ENCODE assay signal across 8 cellular contexts in the genomic region with DNA sequence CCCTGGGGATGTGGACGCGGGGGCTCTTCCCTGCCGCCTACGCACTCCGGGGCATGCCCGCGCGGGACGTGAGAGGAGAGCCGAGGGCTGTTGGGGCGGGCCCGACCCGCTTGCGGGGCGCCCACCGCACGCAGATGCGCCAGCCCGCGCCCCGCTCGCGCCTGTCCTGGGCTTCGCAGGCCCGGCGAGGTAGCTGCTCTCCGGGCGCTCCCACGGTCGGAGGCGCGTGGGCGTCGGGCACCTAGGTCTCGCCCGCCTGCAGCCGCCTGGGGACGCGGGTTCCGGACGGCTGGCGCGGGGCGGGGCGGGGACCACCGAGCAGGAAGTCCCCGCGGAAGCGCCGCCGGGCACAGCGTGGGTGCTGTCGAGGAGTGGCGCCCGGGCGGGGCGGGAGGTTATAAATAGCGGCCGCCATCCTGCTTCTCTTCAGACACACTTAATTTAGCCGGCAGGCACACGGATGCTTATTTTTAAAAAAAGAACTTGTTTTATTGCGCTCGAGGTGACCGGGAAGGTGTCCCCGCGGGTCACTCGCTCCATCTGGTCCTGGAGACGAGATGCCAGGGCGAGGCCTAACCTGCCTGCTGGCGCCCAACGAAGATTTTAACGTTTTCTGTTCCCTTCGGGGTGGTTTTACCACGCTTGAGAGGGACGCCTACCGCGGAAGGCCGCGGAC.
DNase-seq lines count a peak whose midpoint lies in the region; ATAC-seq and TF ChIP-seq lines count a peak whose summit lies in the region.

No MANE protein-coding gene starts in this region.

- TF ChIP-seq POLR2A in NB4 (IDR thresholded peaks at IDR 0.05; ENCODE audit: extremely low read depth, insufficient read length) = no peak

- no peak for TF ChIP-seq CTCF in NB4 (IDR thresholded peaks at IDR 0.05; ENCODE audit: low read depth, low read length)

- DNase-seq in ELR (ENCODE audit: low read depth) (peak; percentile 38), NB4 (ENCODE audit: low read depth) (peak; percentile 55), islet precursor cell (peak; percentile 58), amygdala (lab: John Stamatoyannopoulos, UW) (no peak), OCI-M2 (lab: John Stamatoyannopoulos, UW; ENCODE audit: unreplicated experiment) (no peak)
- DNase-seq in activated naive CD4-positive, alpha-beta T cell treated with anti-CD3 and anti-CD28 coated beads, Interleukin-2, amount 50 U/mL, for 16 hours = peak; percentile 42
- peak; percentile 44 to 48 for DNase-seq in stimulated activated CD8-positive, alpha-beta memory T cell treated with anti-CD3 and anti-CD28 coated beads, Interleukin-2, amount 100 ng/mL, for 48 hours (ENCODE audit: low read depth in 2 of 2)

- H3K4me3 ChIP-seq in NB4 (ENCODE audit: low read depth, low read length) = no peak overlapping the region

- peak; percentile 46 for ATAC-seq in GM21737 (IDR thresholded peaks at IDR 0.05; ENCODE audit: unreplicated experiment)

Comparison
In these comparisons a context has a peak if more than half of its experiments do, and no peak if none do; other contexts are left out.
1. DNase-seq: peak in ELR (single experiment), NB4 (single experiment), activated naive CD4-positive, alpha-beta T cell treated with anti-CD3 and anti-CD28 coated beads, Interleukin-2, amount 50 U/mL, for 16 hours (single experiment), islet precursor cell (single experiment) and stimulated activated CD8-positive, alpha-beta memory T cell treated with anti-CD3 and anti-CD28 coated beads, Interleukin-2, amount 100 ng/mL, for 48 hours (2 of 2); none in amygdala (0 of 56) and OCI-M2 (single experiment).